Comparison of ENCODE assay signal across 8 cellular contexts in the genomic region with DNA sequence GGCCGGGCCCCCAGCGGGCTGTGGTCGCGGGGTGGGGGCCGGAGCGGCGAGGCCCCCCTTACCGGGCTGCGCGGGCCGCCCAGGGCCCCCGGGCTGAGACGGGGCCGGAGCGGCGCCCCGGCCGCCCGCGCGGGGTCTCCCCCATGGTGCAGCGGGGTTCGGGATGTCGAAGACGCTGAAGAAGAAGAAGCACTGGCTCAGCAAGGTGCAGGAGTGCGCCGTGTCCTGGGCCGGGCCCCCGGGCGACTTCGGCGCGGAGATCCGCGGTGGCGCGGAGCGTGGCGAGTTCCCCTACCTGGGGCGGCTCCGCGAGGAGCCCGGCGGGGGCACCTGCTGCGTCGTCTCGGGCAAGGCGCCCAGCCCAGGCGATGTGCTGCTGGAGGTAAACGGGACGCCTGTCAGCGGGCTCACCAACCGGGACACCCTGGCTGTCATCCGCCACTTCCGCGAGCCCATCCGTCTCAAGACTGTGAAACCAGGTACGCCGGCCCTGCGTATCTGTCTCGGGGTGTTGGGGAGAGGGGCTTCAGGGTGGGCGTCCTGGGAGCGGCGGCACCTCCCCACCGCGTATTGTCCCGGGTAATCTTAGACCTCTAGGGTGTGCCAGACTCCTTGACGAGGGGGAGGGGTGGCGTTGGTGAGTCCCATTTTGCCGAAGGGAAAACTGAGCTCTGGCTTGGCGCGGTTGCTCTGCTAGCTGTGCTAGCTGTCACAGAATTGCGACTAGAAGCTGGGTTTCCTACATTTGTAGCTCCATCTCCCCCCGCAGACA. TPM values are rescaled to one million over a fixed set of nuclear protein-coding genes. Genes with fewer than 3 reads are reported as not detected.
DNase-seq lines count a peak whose midpoint lies in the region; ATAC-seq, FAIRE-seq and TF ChIP-seq lines count a peak whose summit lies in the region.

No MANE protein-coding gene starts in this region.

- peak overlapping the region; percentile 95 for H2AFZ ChIP-seq in parathyroid adenoma

- H3K9me3 ChIP-seq in parathyroid adenoma (ENCODE audit: control insufficient read depth, low read length) = no peaks in the 10 kb centered on the region

- H3K36me3 ChIP-seq in parathyroid adenoma (ENCODE audit: control insufficient read depth, insufficient read depth, low read length) = no peaks in the 10 kb centered on the region

- ATAC-seq in GM19455 (IDR thresholded peaks at IDR 0.05; ENCODE audit: unreplicated experiment) = peak; percentile 15
- no peak for ATAC-seq in HG03175 (IDR thresholded peaks at IDR 0.05; ENCODE audit: unreplicated experiment)

- H3K4me3 ChIP-seq in parathyroid adenoma (ENCODE audit: low read depth, low read length) = peak overlapping the region; percentile 76

- peak overlapping the region; percentile 69 for H3K27ac ChIP-seq in parathyroid adenoma

- H3K27me3 ChIP-seq in parathyroid adenoma (ENCODE audit: control insufficient read depth, insufficient read depth, low read length) = no peaks in the 10 kb centered on the region

- no peak for TF ChIP-seq CTCF in parathyroid adenoma (IDR thresholded peaks at IDR 0.05)

- DNase-seq in AG20443 (ENCODE audit: low spot score) = peak; percentile 14
- DNase-seq in RCC 7860 (ENCODE audit: low spot score) = peak; percentile 24
- DNase-seq in activated naive CD4-positive, alpha-beta T cell treated with Interleukin-2 at 50 U/mL for 16 hours = peak; percentile 54
- peak; percentile 80 for DNase-seq in cardiac septum (ENCODE audit: low spot score)
- DNase-seq in globus pallidus (ENCODE audit: low spot score) = no peak

- no peaks in the 10 kb centered on the region for H3K4me1 ChIP-seq in parathyroid adenoma

- no peak for FAIRE-seq in RCC 7860 (lab: Jason Lieb, UNC)

- peak overlapping the region; percentile 93 for H3K4me2 ChIP-seq in parathyroid adenoma (ENCODE audit: low read length)

- no peaks in the 10 kb centered on the region for H3K79me2 ChIP-seq in parathyroid adenoma

- intact Hi-C loops in cardiac septum (cut with DNase I) = loop anchor here (5.0 to 10.0 kb wide), 3 partner anchors 224 to 286 kb away; no protein-coding TSS in a partner anchor

- no peak overlapping the region for H3K9ac ChIP-seq in parathyroid adenoma

RNA-seq across cellular contexts. Expression of gene MAGI3, which starts 0.7 kb away (rescaled TPM):
- 8.6 TPM for total RNA-seq in cardiac septum
